10 cellular contexts compared by ENCODE assay signal in genomic region chr7:73325424-73325823, GRCh38. TPM values are rescaled to one million over a fixed set of nuclear protein-coding genes. Genes with fewer than 3 reads are reported as not detected.
"Had no signal": no experiment of that assay in that cellular context is flagged by ENCODE, and none has a peak within 500 bp of the region (broad histone marks: within the 10 kb centered on the region; RNA-seq: fewer than 3 reads in every experiment).

No MANE protein-coding gene starts in this region.

RNA-seq across cellular contexts. Expression of gene TRIM50, which starts 2.5 kb away (rescaled TPM):
- total RNA-seq: activated CD4-positive, alpha-beta memory T cell treated with anti-CD3 and anti-CD28 coated beads, Interleukin-2, amount 10 ng/mL, durations not matched to agents 7 days and 5 days; activated CD4-positive, alpha-beta T cell treated with anti-CD3 and anti-CD28 coated beads for 36 hours; activated CD4-positive, alpha-beta T cell treated with anti-CD3 and anti-CD28 coated beads, Interleukin-2, amount 10 ng/mL, durations not matched to agents 7 days and 5 days; activated CD8-positive, alpha-beta memory T cell treated with anti-CD3 and anti-CD28 coated beads, Interleukin-2, amount 10 ng/mL, durations not matched to agents 7 days and 5 days; activated CD8-positive, alpha-beta T cell treated with anti-CD3 and anti-CD28 coated beads, Interleukin-2, amount 10 ng/mL, durations not matched to agents 7 days and 5 days; activated naive CD8-positive, alpha-beta T cell treated with anti-CD3 and anti-CD28 coated beads, Interleukin-2, amount 10 ng/mL, durations not matched to agents 7 days and 5 days; activated T-helper 2 cell treated with anti-CD3 and anti-CD28 coated beads, Interferon-gamma antibody, Interleukin-2, Interleukin-4, amounts not matched to agents 10 μg/mL and 5 μg/mL and 100 μg/mL, durations not matched to agents 14 hours and 24 hours and 36 hours; ascending aorta; cardiac septum had no signal

RNA-seq across cellular contexts. Expression of gene FKBP6, which starts 2.5 kb away (rescaled TPM):
- total RNA-seq: activated CD4-positive, alpha-beta memory T cell treated with anti-CD3 and anti-CD28 coated beads, Interleukin-2, amount 10 ng/mL, durations not matched to agents 7 days and 5 days; activated CD4-positive, alpha-beta T cell treated with anti-CD3 and anti-CD28 coated beads for 36 hours; activated CD4-positive, alpha-beta T cell treated with anti-CD3 and anti-CD28 coated beads, Interleukin-2, amount 10 ng/mL, durations not matched to agents 7 days and 5 days; activated CD8-positive, alpha-beta memory T cell treated with anti-CD3 and anti-CD28 coated beads, Interleukin-2, amount 10 ng/mL, durations not matched to agents 7 days and 5 days; activated CD8-positive, alpha-beta T cell treated with anti-CD3 and anti-CD28 coated beads, Interleukin-2, amount 10 ng/mL, durations not matched to agents 7 days and 5 days; activated naive CD8-positive, alpha-beta T cell treated with anti-CD3 and anti-CD28 coated beads, Interleukin-2, amount 10 ng/mL, durations not matched to agents 7 days and 5 days; activated T-helper 2 cell treated with anti-CD3 and anti-CD28 coated beads, Interferon-gamma antibody, Interleukin-2, Interleukin-4, amounts not matched to agents 10 μg/mL and 5 μg/mL and 100 μg/mL, durations not matched to agents 14 hours and 24 hours and 36 hours; ascending aorta; breast epithelium; cardiac septum had no signal
